ENCODE assay signal across 1 cellular context in genomic region chr16:89357055-89357454, GRCh38.
TF ChIP-seq lines count a peak whose summit lies in the region.

No MANE protein-coding gene starts in this region.

TF ChIP-seq in K562, 482 proteins besides CTCF, POLR2A, EP300 and RAD21 (continued from another document and continues in another):
- TF ChIP-seq MGA (IDR thresholded peaks at IDR 0.05) (peak; percentile 30; the same call in 1 of the 2 replicates), HDAC1 (IDR thresholded peaks at IDR 0.05) (peak in 1 of 2 experiments; percentile 61; a peak in 1 of 4 replicates), NKRF (IDR thresholded peaks at IDR 0.05; ENCODE audit: borderline replicate concordance) (0 out of 2 replicates have a peak, but pooled peaks have one; percentile 28), NFE2 (IDR thresholded peaks at IDR 0.05; ENCODE audit: low read depth) (peak; percentile 49; the same call in 1 of the 2 replicates), E2F6 (IDR thresholded peaks at IDR 0.05; ENCODE audit: borderline replicate concordance in 1 of 2, extremely low read depth in 1 of 2, insufficient read depth in 1 of 2, insufficient read length in 1 of 2, low read depth in 1 of 2, low read length in 1 of 2, poor library complexity in 1 of 2, severe bottlenecking in 1 of 2) (peak in 1 of 2 experiments; percentile 34), ZBTB49 (CRISPR knock-in tag; IDR thresholded peaks at IDR 0.05; ENCODE audit: borderline replicate concordance) (no peak), SRSF9 (IDR thresholded peaks at IDR 0.05; ENCODE audit: borderline replicate concordance, low read depth, low read length) (no peak), PKNOX1 (IDR thresholded peaks at IDR 0.05) (0 out of 2 replicates have a peak, but pooled peaks have one; percentile 16), EGR1 (conservative IDR thresholded peaks at IDR 0.05) (peak; percentile 56), SIN3A (IDR thresholded peaks at IDR 0.05; ENCODE audit: borderline replicate concordance in 2 of 2, control insufficient read depth in 1 of 2, low read depth in 2 of 2, low read length in 2 of 2) (0 out of 4 replicates have a peak, but pooled peaks of 1 of the 2 experiments have one; percentile 51), TAF9B (IDR thresholded peaks at IDR 0.05; ENCODE audit: partially characterized antibody) (no peak), FOSL1 (tag; conservative IDR thresholded peaks at IDR 0.05) (peak; percentile 45; the same call in 1 of the 2 replicates), JUND (IDR thresholded peaks at IDR 0.05; ENCODE audit: borderline replicate concordance, low read depth, low read length) (peak; percentile 61; the same call in 1 of the 2 replicates), JUND (tag; IDR thresholded peaks at IDR 0.05; ENCODE audit: borderline replicate concordance, low read depth, low read length) (peak; percentile 13; the same call in 1 of the 3 replicates), SNAPC5 (CRISPR knock-in tag; IDR thresholded peaks at IDR 0.05) (no peak), ZNF121 (CRISPR knock-in tag; conservative IDR thresholded peaks at IDR 0.05) (no peak), ARID4B (CRISPR knock-in tag; IDR thresholded peaks at IDR 0.05) (no peak), L3MBTL2 (IDR thresholded peaks at IDR 0.05) (peak; percentile 69), ZBTB9 (CRISPR knock-in tag; IDR thresholded peaks at IDR 0.05) (no peak), CTCFL (IDR thresholded peaks at IDR 0.05; ENCODE audit: borderline replicate concordance, insufficient read depth, low read depth, low read length, poor library complexity, severe bottlenecking) (peak; percentile 12), BCOR (IDR thresholded peaks at IDR 0.05) (no peak), ZNF431 (CRISPR knock-in tag; IDR thresholded peaks at IDR 0.05) (no peak), TSC22D4 (tag; IDR thresholded peaks at IDR 0.05) (no peak)
